ENCODE assay signal across 23 cellular contexts in the genomic region with DNA sequence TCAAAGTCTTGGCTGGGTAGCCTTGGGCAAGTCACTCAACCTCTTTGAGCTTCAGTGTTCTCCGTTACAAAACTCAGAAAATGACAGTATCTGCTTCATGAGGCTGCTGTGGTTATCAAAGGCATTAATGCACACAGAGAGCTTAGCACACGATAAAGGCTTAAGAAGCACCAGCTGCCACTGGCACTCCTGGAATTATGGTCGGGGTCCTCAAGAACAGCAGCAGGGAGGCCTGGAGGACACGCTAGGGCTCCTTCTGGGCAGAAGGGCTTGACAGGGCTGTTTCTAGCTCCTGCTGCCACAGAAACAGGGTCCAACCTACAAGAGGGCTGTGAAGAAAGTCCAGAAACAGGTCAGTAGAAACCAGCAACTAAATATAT. TPM values are rescaled to one million over a fixed set of nuclear protein-coding genes. Genes with fewer than 3 reads are reported as not detected.
DNase-seq lines count a peak whose midpoint lies in the region; ATAC-seq and TF ChIP-seq lines count a peak whose summit lies in the region.
"Had no signal": no experiment of that assay in that cellular context is flagged by ENCODE, and none has a peak within 500 bp of the region (broad histone marks: within the 10 kb centered on the region; RNA-seq: fewer than 3 reads in every experiment).

No MANE protein-coding gene starts in this region.

- CTCF ChIA-PET in IMR-90 (lab: Yijun Ruan, JAX) = interaction anchor here (0.5 kb wide), 1 partner anchor 23 kb away, joined by 3 read pairs; no protein-coding TSS in a partner anchor

- dilution Hi-C loops in IMR-90 (cut with HindIII; ENCODE audit: low sequenced_read_pairs, unreplicated experiment) = no loop called here

- 0 out of 4 replicates have a peak, but pooled peaks cover 0 to 4% of the 10 kb centered on the region in 2 experiments for H3K79me1 ChIP-seq in IMR-90 (ENCODE audit: low read depth in 1 of 2, low read length in 2 of 2)

- TF ChIP-seq RAD21 in IMR-90 (IDR thresholded peaks at IDR 0.05; ENCODE audit: low read length) = no peak

- peak overlapping the region; percentile 37 for H2AK9ac ChIP-seq in IMR-90 (replicated peaks; ENCODE audit: low read depth, low read length, poor library complexity)

- no peak overlapping the region for H3K4ac ChIP-seq in IMR-90 (ENCODE audit: low read depth, low read length)

- H3K27ac Mint-ChIP-seq in memory B cell = peak overlapping the region; percentile 50
- H3K27ac Mint-ChIP-seq in stimulated activated effector memory CD8-positive, alpha-beta T cell treated with anti-CD3 and anti-CD28 coated beads, Interleukin-12 subunit alpha, Interleukin-12 subunit beta, amount 100 ng/mL, for 72 hours = peak overlapping the region; percentile 76
- H3K27ac Mint-ChIP-seq in GM23338 = no peak overlapping the region
- H3K27ac Mint-ChIP-seq: CD4-positive, alpha-beta T cell; HFFc6; IgD-negative memory B cell had no signal

- 0 out of 2 replicates have a peak, but pooled peaks cover 5% of the 10 kb centered on the region for H4K20me1 ChIP-seq in IMR-90 (ENCODE audit: insufficient read depth, low read length)
- H4K20me1 ChIP-seq in GM23338 (replicated peaks; ENCODE audit: insufficient read depth) = peaks cover 27% of the 10 kb centered on the region

- TF ChIP-seq CTCF in IMR-90 (conservative IDR thresholded peaks at IDR 0.05; ENCODE audit: low read depth, low read length) = no peak
- TF ChIP-seq CTCF in WERI-Rb-1 (IDR thresholded peaks at IDR 0.05; ENCODE audit: low read depth, low read length) = no peak
- TF ChIP-seq CTCF in GM23338 (conservative IDR thresholded peaks at IDR 0.05; ENCODE audit: low read depth in 2 of 2) = no peak

- H3K4me3 Mint-ChIP-seq in memory B cell = no peak overlapping the region
- no peak overlapping the region for H3K4me3 Mint-ChIP-seq in stimulated activated effector memory CD8-positive, alpha-beta T cell treated with anti-CD3 and anti-CD28 coated beads, Interleukin-12 subunit alpha, Interleukin-12 subunit beta, amount 100 ng/mL, for 72 hours
- H3K4me3 Mint-ChIP-seq in GM23338 = no peak overlapping the region
- H3K4me3 Mint-ChIP-seq: CD4-positive, alpha-beta T cell; H9; HFFc6 had no signal

- no peak overlapping the region for H2BK5ac ChIP-seq in IMR-90 (ENCODE audit: low read depth, low read length, poor library complexity, severe bottlenecking)

- H3K18ac ChIP-seq in IMR-90 (ENCODE audit: low read depth, low read length) = no peak overlapping the region

- H3K9me2 ChIP-seq in GM23338 (ENCODE audit: insufficient read depth) = no peaks in the 10 kb centered on the region

- DNase-seq in IMR-90 (no peak), WERI-Rb-1 (peak; percentile 76), memory B cell (ENCODE audit: low spot score in 2 of 2) (no peak), GM23338 (ENCODE audit: low spot score) (no peak)
- no peak for DNase-seq in stimulated activated effector memory CD8-positive, alpha-beta T cell treated with anti-CD3 and anti-CD28 coated beads, Interleukin-12 subunit alpha, Interleukin-12 subunit beta, amount 100 ng/mL, for 72 hours (ENCODE audit: low spot score in 2 of 2)
- DNase-seq: CD4-positive, alpha-beta T cell; COR-L47; EL; H9; HFFc6; MV-4-11; NCI-H1694; NCI-H2081 treated with DMSO at 0.1 percent for 48 hours; NCI-H2171 treated with DMSO at 0.1 percent for 48 hours; NCI-H446 treated with DMSO at 0.1 percent for 48 hours; NK-92 treated with Interleukin-12 subunit alpha and Interleukin-12 subunit beta, amount 100 ng/mL, for 24 hours; SHP77 treated with DMSO at 0.1 percent for 48 hours; SW 1271 had no signal

- peaks cover 11% of the 10 kb centered on the region for H3F3A ChIP-seq in GM23338 (replicated peaks; ENCODE audit: low read depth)

- H3K4me3 ChIP-seq in IMR-90 (ENCODE audit: insufficient read depth, low read depth, low read length) = no peak overlapping the region
- no peak overlapping the region; the same call in 1 of the 2 replicates for H3K4me3 ChIP-seq in WERI-Rb-1 (ENCODE audit: low read depth, low read length)
- H3K4me3 ChIP-seq in GM23338 = no peak overlapping the region
- H3K4me3 ChIP-seq: SK-N-MC had no signal

- no peak overlapping the region for H2BK15ac ChIP-seq in IMR-90 (ENCODE audit: low read depth, low read length)

- in situ Hi-C loops in IMR-90 (cut with MboI; ENCODE audit: low sequenced_read_pairs) = no loop called here

- POLR2A ChIA-PET in IMR-90 (lab: Charles Lee; ENCODE audit: unreplicated experiment) = no interaction called here

- no peak overlapping the region for H3K14ac ChIP-seq in IMR-90 (replicated peaks; ENCODE audit: low read depth, low read length)

- H3K56ac ChIP-seq in IMR-90 (ENCODE audit: extremely low read depth, insufficient read depth, low read length) = no peak overlapping the region

- H3K79me2 ChIP-seq in GM23338 (replicated peaks; ENCODE audit: insufficient read depth) = peaks cover 23% of the 10 kb centered on the region

- peaks cover 17% of the 10 kb centered on the region for H3K4me1 Mint-ChIP-seq in memory B cell
- H3K4me1 Mint-ChIP-seq in stimulated activated effector memory CD8-positive, alpha-beta T cell treated with anti-CD3 and anti-CD28 coated beads, Interleukin-12 subunit alpha, Interleukin-12 subunit beta, amount 100 ng/mL, for 72 hours = peaks cover 31% of the 10 kb centered on the region
- peaks cover 41% of the 10 kb centered on the region for H3K4me1 Mint-ChIP-seq in GM23338

- H2BK20ac ChIP-seq in IMR-90 (ENCODE audit: low read depth, low read length) = no peak overlapping the region

- ATAC-seq in IMR-90 (ENCODE audit: low read depth) = no peak
- no peak for ATAC-seq in memory B cell (ENCODE audit: low read depth)
- ATAC-seq in stimulated activated effector memory CD8-positive, alpha-beta T cell treated with anti-CD3 and anti-CD28 coated beads, Interleukin-12 subunit alpha, Interleukin-12 subunit beta, amount 100 ng/mL, for 72 hours = no peak
- ATAC-seq in HG03025 (IDR thresholded peaks at IDR 0.05; ENCODE audit: low FRiP score, unreplicated experiment) = no peak
- no peak for ATAC-seq in GM23338
- no peak for ATAC-seq in HG02852 (IDR thresholded peaks at IDR 0.05; ENCODE audit: unreplicated experiment)

- no peak overlapping the region for H4K91ac ChIP-seq in IMR-90 (ENCODE audit: insufficient read depth, low read depth, low read length)

- H2AK5ac ChIP-seq in IMR-90 (ENCODE audit: low read depth, low read length) = no peak overlapping the region

- H3K4me2 ChIP-seq in IMR-90 (ENCODE audit: low read depth, low read length) (no peak overlapping the region), GM23338 (no peak overlapping the region)

- H4K5ac ChIP-seq in IMR-90 (ENCODE audit: low read depth, low read length) = no peak overlapping the region

- H3K27ac ChIP-seq in IMR-90 (ENCODE audit: insufficient read depth, low read length) = no peak overlapping the region
- peak overlapping the region; percentile 99 for H3K27ac ChIP-seq in WERI-Rb-1
- no peak overlapping the region for H3K27ac ChIP-seq in GM23338 (ENCODE audit: low read depth)
- H3K27ac ChIP-seq: RWPE1, SK-N-MC had no signal

- peaks cover 11% of the 10 kb centered on the region for H3K9me1 ChIP-seq in IMR-90 (ENCODE audit: insufficient read depth, low read length)

- intact Hi-C loops in IMR-90 (cut with micrococcal nuclease) = no loop called here

- H3K36me3 Mint-ChIP-seq in memory B cell (peaks cover 5% of the 10 kb centered on the region), GM23338 (ENCODE audit: low read depth) (peaks cover 68% of the 10 kb centered on the region)
- H3K36me3 Mint-ChIP-seq in stimulated activated effector memory CD8-positive, alpha-beta T cell treated with anti-CD3 and anti-CD28 coated beads, Interleukin-12 subunit alpha, Interleukin-12 subunit beta, amount 100 ng/mL, for 72 hours = peaks cover 44% of the 10 kb centered on the region

- no peaks in the 10 kb centered on the region for H3K27me3 ChIP-seq in IMR-90 (ENCODE audit: control insufficient read depth, insufficient read depth, low read length)
- no peaks in the 10 kb centered on the region for H3K27me3 ChIP-seq in WERI-Rb-1 (ENCODE audit: insufficient read depth, low read depth, severe bottlenecking)
- H3K27me3 ChIP-seq in GM23338 (ENCODE audit: insufficient read depth) = no peaks in the 10 kb centered on the region

- H3K9ac ChIP-seq in IMR-90 (ENCODE audit: low read depth, low read length) = no peak overlapping the region

- no peak overlapping the region for H4K8ac ChIP-seq in IMR-90 (ENCODE audit: low read depth in 2 of 2, low read length in 2 of 2)

- H3K9me3 ChIP-seq in IMR-90 (ENCODE audit: control insufficient read depth, insufficient read depth, low read length) (no peaks in the 10 kb centered on the region), WERI-Rb-1 (ENCODE audit: severe bottlenecking) (no peaks in the 10 kb centered on the region)

- H3K36me3 ChIP-seq in IMR-90 (ENCODE audit: control insufficient read depth, insufficient read depth, low read length) = peaks cover 2% of the 10 kb centered on the region; the same call in 1 of the 2 replicates
- peaks cover 81% of the 10 kb centered on the region for H3K36me3 ChIP-seq in WERI-Rb-1
- H3K36me3 ChIP-seq in GM23338 (ENCODE audit: insufficient read depth) = peaks cover 15% of the 10 kb centered on the region; the same call in 1 of the 2 replicates

- TF ChIP-seq POLR2A in IMR-90 (IDR thresholded peaks at IDR 0.05; ENCODE audit: low read depth, low read length) = no peak

- no peak overlapping the region for H2BK120ac ChIP-seq in IMR-90 (ENCODE audit: low read depth, low read length)

- peaks cover 3% of the 10 kb centered on the region; the same call in 1 of the 2 replicates for H3K4me1 ChIP-seq in IMR-90 (ENCODE audit: control insufficient read depth, insufficient read depth, low read length)
- no peaks in the 10 kb centered on the region for H3K4me1 ChIP-seq in GM23338 (ENCODE audit: insufficient read depth)

- WGBS in IMR-90 (ENCODE audit: extremely low coverage in 2 of 2, insufficient read length in 1 of 2), 2 experiments = 100% methylated on average over 1 of the region's 4 CpGs; no CpG with 5 or more reads in 1 of the 2 experiments

- no peak overlapping the region for H3K23ac ChIP-seq in IMR-90 (ENCODE audit: low read depth, low read length)

- H2AFZ ChIP-seq in IMR-90 (replicated peaks; ENCODE audit: low read length, poor library complexity) = no peak overlapping the region
- no peak overlapping the region for H2AFZ ChIP-seq in GM23338

- no peaks in the 10 kb centered on the region for H3K27me3 Mint-ChIP-seq in memory B cell
- peaks cover 7% of the 10 kb centered on the region for H3K27me3 Mint-ChIP-seq in GM23338 (ENCODE audit: insufficient read depth, low read depth, poor library complexity)
- H3K27me3 Mint-ChIP-seq: CD4-positive, alpha-beta T cell; IgD-negative memory B cell had no signal

- H3K9me3 Mint-ChIP-seq in memory B cell = no peaks in the 10 kb centered on the region
- H3K9me3 Mint-ChIP-seq in stimulated activated effector memory CD8-positive, alpha-beta T cell treated with anti-CD3 and anti-CD28 coated beads, Interleukin-12 subunit alpha, Interleukin-12 subunit beta, amount 100 ng/mL, for 72 hours = no peaks in the 10 kb centered on the region
- H3K9me3 Mint-ChIP-seq in GM23338 = no peaks in the 10 kb centered on the region; the same call in 1 of the 3 replicates
- H3K9me3 Mint-ChIP-seq: CD4-positive, alpha-beta T cell; H9; HFFc6; IgD-negative memory B cell had no signal

- no TSS peak for BruUV-seq in IMR-90 (replicated peaks; lab: Mats Ljungman, UMichigan)

RNA-seq across cellular contexts. Expression of a gene that starts 38.8 kb away (rescaled TPM):
- total RNA-seq in IMR-90 (2012; rRNA removed) = 11.1 and 12.0 TPM in 2 replicates
- polyA plus RNA-seq in IMR-90 (2012; rRNA removed) (12.1 and 12.6 TPM in 2 replicates), GM23338 (2016; fragmentation: Nextera tagmentation; extraction: Ambion mirVana) (27.8 and 28.3 TPM in 2 replicates)
- 5.9 and 7.7 TPM in 2 replicates for polyA plus RNA-seq in IMR-90 (2012; cell fraction: cytosol; rRNA removed)
- polyA plus RNA-seq in IMR-90 (2012; cell fraction: nucleus; rRNA removed; ENCODE audit: low replicate concordance) = 40.5 and 54.0 TPM in 2 replicates
- total RNA-seq in GM23338 (2014; rRNA removed; shearing (Covaris generic)) = 71.1 and 72.4 TPM in 2 replicates

RNA-seq across cellular contexts. Expression of a gene that starts 50.7 kb away (rescaled TPM):
- total RNA-seq in IMR-90 (2012; rRNA removed) = 3.8 and 26.4 TPM in 2 replicates
- polyA plus RNA-seq in IMR-90 (2012; rRNA removed) (19.0 and 26.3 TPM in 2 replicates), GM23338 (2016; fragmentation: Nextera tagmentation; extraction: Ambion mirVana) (181 and 185 TPM in 2 replicates)
- polyA plus RNA-seq in IMR-90 (2012; cell fraction: cytosol; rRNA removed) = 2.2 and 3.2 TPM in 2 replicates
- polyA plus RNA-seq in IMR-90 (2012; cell fraction: nucleus; rRNA removed; ENCODE audit: low replicate concordance) = 0.38 and 5.7 TPM in 2 replicates
- total RNA-seq in GM23338 (2014; rRNA removed; shearing (Covaris generic)) = 79.3 and 110 TPM in 2 replicates
